9 cellular contexts compared by ENCODE assay signal in genomic region chrX:39814391-39814790, GRCh38.
DNase-seq lines count a peak whose midpoint lies in the region; TF ChIP-seq lines count a peak whose summit lies in the region.
"Had no signal": no experiment of that assay in that cellular context is flagged by ENCODE, and none has a peak within 500 bp of the region (broad histone marks: within the 10 kb centered on the region; RNA-seq: fewer than 3 reads in every experiment).

No MANE protein-coding gene starts in this region.

- intact Hi-C loops in prostate gland (cut with DNase I) = loop anchor here (10.0 kb wide), 4 partner anchors 60 to 450 kb away; no protein-coding TSS in a partner anchor

- H3K4me3 Mint-ChIP-seq in endothelial cell (ENCODE audit: unreplicated experiment) = no peak overlapping the region
- H3K4me3 Mint-ChIP-seq: T-helper 1 cell treated with Interleukin-12 subunit alpha and Interleukin-12 subunit beta and Interleukin-4 antibody, amounts not matched to agents 30 μg/mL and 1 μg/mL, for 36 hours had no signal

- H3K4me1 Mint-ChIP-seq in endothelial cell (ENCODE audit: unreplicated experiment) = peaks cover 16% of the 10 kb centered on the region

- no peak for TF ChIP-seq POLR2A in prostate gland (IDR thresholded peaks at IDR 0.05)
- TF ChIP-seq POLR2A in suprapubic skin (IDR thresholded peaks at IDR 0.05) = no peak

- H3K4me1 ChIP-seq in prostate gland (replicated peaks) (no peaks in the 10 kb centered on the region), suprapubic skin (no peaks in the 10 kb centered on the region)

- no peak for TF ChIP-seq EP300 in suprapubic skin (IDR thresholded peaks at IDR 0.05)

- peak; percentile 32 for DNase-seq in EH (ENCODE audit: low read depth)
- DNase-seq in LHCN-M2 (ENCODE audit: low read depth) = peak; percentile 38
- peak; percentile 1 for DNase-seq in T1000 (lab: John Stamatoyannopoulos, UW)
- no peak for DNase-seq in endothelial cell (ENCODE audit: low spot score)
- DNase-seq in prostate gland (ENCODE audit: low spot score) = no peak
- no peak for DNase-seq in LoVo (ENCODE audit: low spot score)
- no peak for DNase-seq in DMS79 treated with DMSO at 0.1 percent for 48 hours (lab: John Stamatoyannopoulos, UW)
- no peak for DNase-seq in suprapubic skin (ENCODE audit: low spot score in 2 of 2)

- H3K36me3 Mint-ChIP-seq in endothelial cell (ENCODE audit: low read depth, unreplicated experiment) = no peaks in the 10 kb centered on the region

- H3K27me3 ChIP-seq in prostate gland (replicated peaks; ENCODE audit: insufficient read depth) = no peaks in the 10 kb centered on the region
- no peaks in the 10 kb centered on the region for H3K27me3 ChIP-seq in suprapubic skin

- H3K27me3 Mint-ChIP-seq in endothelial cell (ENCODE audit: unreplicated experiment) = peaks cover 2% of the 10 kb centered on the region

- TF ChIP-seq CTCF in endothelial cell (IDR thresholded peaks at IDR 0.05; ENCODE audit: unreplicated experiment) = peak; percentile 43
- TF ChIP-seq CTCF in prostate gland (IDR thresholded peaks at IDR 0.05) = peak in 3 of 4 experiments; percentile 23 to 43 (median 38)
- no peak for TF ChIP-seq CTCF in suprapubic skin (IDR thresholded peaks at IDR 0.05)

- H3K27ac ChIP-seq in prostate gland (no peak overlapping the region), suprapubic skin (no peak overlapping the region)

- no peak overlapping the region for H3K27ac Mint-ChIP-seq in endothelial cell (ENCODE audit: unreplicated experiment)
- H3K27ac Mint-ChIP-seq: T-helper 1 cell treated with Interleukin-12 subunit alpha and Interleukin-12 subunit beta and Interleukin-4 antibody, amounts not matched to agents 30 μg/mL and 1 μg/mL, for 36 hours had no signal

- no peak overlapping the region for H3K4me3 ChIP-seq in prostate gland
- no peak overlapping the region for H3K4me3 ChIP-seq in suprapubic skin

- WGBS in prostate gland = 62% methylated on average over 4 of the region's 4 CpGs
- WGBS in suprapubic skin = 46% methylated on average over 4 of the region's 4 CpGs

- no peaks in the 10 kb centered on the region for H3K9me3 Mint-ChIP-seq in endothelial cell (ENCODE audit: unreplicated experiment)
- H3K9me3 Mint-ChIP-seq: T-helper 1 cell treated with Interleukin-12 subunit alpha and Interleukin-12 subunit beta and Interleukin-4 antibody, amounts not matched to agents 30 μg/mL and 1 μg/mL, for 36 hours had no signal

- H3K9me3 ChIP-seq in prostate gland (no peaks in the 10 kb centered on the region), suprapubic skin (no peaks in the 10 kb centered on the region)

- H3K36me3 ChIP-seq in prostate gland = no peaks in the 10 kb centered on the region
- no peaks in the 10 kb centered on the region for H3K36me3 ChIP-seq in suprapubic skin

Comparison
In these comparisons a context has a peak if more than half of its experiments do, and no peak if none do; other contexts are left out.
1. DNase-seq: peak in EH (single experiment), LHCN-M2 (single experiment) and T1000 (single experiment); none in endothelial cell (single experiment), prostate gland (single experiment), LoVo (single experiment), DMS79 treated with DMSO at 0.1 percent for 48 hours (single experiment) and suprapubic skin (0 of 2).
2. CTCF ChIP-seq: peak in endothelial cell (single experiment) and prostate gland (3 of 4); none in suprapubic skin (0 of 2).